ENCODE assay signal across 11 cellular contexts in the genomic region with DNA sequence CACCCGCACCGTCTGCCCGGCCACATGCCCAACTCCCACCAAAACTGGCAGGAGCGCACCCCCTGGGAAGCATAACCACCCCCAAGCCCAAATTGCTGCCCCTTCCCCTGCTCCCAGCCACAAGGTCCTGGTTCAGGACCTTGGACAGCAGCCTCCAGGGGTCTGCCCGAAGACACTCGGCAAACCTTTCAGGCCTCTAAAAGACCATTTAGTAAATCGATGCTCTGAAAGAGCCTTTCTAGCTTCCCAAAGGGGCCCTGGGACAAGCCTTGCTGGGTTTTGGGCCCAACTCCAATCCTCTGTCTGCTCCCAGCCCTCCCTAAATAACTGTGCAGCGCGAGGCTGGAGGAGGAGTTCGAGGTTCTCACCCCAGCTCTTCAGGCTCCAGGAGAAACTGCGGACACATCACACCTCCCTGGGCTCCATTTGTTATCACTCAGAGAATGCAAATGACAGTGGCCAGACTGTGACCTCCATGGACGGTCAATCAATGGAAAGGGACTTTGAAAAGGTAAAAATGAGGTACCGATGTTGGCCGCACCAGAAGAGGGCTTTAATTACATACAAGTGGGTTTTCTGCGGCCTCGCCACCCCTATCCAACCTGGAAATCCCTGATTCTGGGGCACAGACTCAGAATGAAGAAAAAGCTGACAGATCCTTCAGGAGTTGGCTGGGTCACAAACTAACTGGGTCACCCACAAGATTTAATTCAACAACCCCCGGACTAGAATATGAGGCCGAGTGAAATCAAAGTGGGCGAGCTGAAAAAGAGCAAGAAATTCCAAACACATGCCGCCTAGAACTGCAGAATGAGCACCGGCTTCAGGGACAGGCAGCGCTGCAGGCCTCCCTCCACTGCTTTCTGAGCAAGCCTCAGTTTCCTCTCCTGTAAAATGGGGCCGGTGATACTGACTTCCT. TPM values are rescaled to one million over a fixed set of nuclear protein-coding genes. Genes with fewer than 3 reads are reported as not detected.
A peak's percentile ranks its signal among the peaks of the same experiment; 100 is the strongest.
DNase-seq lines count a peak whose midpoint lies in the region; ATAC-seq, FAIRE-seq and TF ChIP-seq lines count a peak whose summit lies in the region.
"Had no signal": no experiment of that assay in that cellular context is flagged by ENCODE, and none has a peak within 500 bp of the region (broad histone marks: within the 10 kb centered on the region; RNA-seq: fewer than 3 reads in every experiment).

No MANE protein-coding gene starts in this region.

- H3K27me3 ChIP-seq in endodermal cell (ENCODE audit: control insufficient read depth, insufficient read depth, low read length, poor library complexity, severe bottlenecking) = no peaks in the 10 kb centered on the region
- H3K27me3 ChIP-seq: pancreas had no signal

- no peak for ATAC-seq in GM19463 (IDR thresholded peaks at IDR 0.05; ENCODE audit: unreplicated experiment)
- no peak for ATAC-seq in GM21381 (IDR thresholded peaks at IDR 0.05; ENCODE audit: unreplicated experiment)
- ATAC-seq: gastroesophageal sphincter had no signal

- peak; percentile 14 for DNase-seq in activated CD4-positive, alpha-beta T cell treated with anti-CD3 and anti-CD28 coated beads for 48 hours
- DNase-seq in activated CD4-positive, alpha-beta T cell treated with anti-CD3 and anti-CD28 coated beads, Interleukin-2, amount 50 U/mL, for 4 hours = no peak
- DNase-seq in OCI-M1 (lab: John Stamatoyannopoulos, UW) (peak; percentile 38), endodermal cell (peak; percentile 89), putamen (ENCODE audit: low spot score) (peak; percentile 60), D721Med (ENCODE audit: insufficient read length, low spot score) (no peak)
- DNase-seq: pancreas had no signal

- H3K27ac Mint-ChIP-seq in endodermal cell = no peak overlapping the region

- H3K4me3 ChIP-seq in endodermal cell (ENCODE audit: low read length) = no peak overlapping the region
- H3K4me3 ChIP-seq: gastroesophageal sphincter, pancreas had no signal

- WGBS in endodermal cell (ENCODE audit: insufficient coverage in 1 of 2, insufficient read length in 1 of 2), 2 experiments = 75 to 84% methylated on average over 19 to 23 of the region's 23 CpGs

- H3K27me3 Mint-ChIP-seq in endodermal cell (ENCODE audit: insufficient read depth) = no peaks in the 10 kb centered on the region

- no peak overlapping the region for H3K9ac ChIP-seq in endodermal cell (ENCODE audit: extremely low read depth, low read length, poor library complexity, severe bottlenecking)

- TF ChIP-seq CTCF in endodermal cell (conservative IDR thresholded peaks at IDR 0.05) (no peak), D721Med (IDR thresholded peaks at IDR 0.05; ENCODE audit: insufficient read depth, missing control alignments) (no peak)

- no peak overlapping the region for H3K4me3 Mint-ChIP-seq in endodermal cell
- H3K4me3 Mint-ChIP-seq: activated naive CD4-positive, alpha-beta T cell treated with anti-CD3 and anti-CD28 coated beads, Interleukin-2, amount 50 U/mL, for 24 hours had no signal

- H3K9me3 ChIP-seq in endodermal cell (ENCODE audit: control insufficient read depth, low read length) = no peaks in the 10 kb centered on the region
- H3K9me3 ChIP-seq: gastroesophageal sphincter, pancreas had no signal

- no peaks in the 10 kb centered on the region for H3K36me3 Mint-ChIP-seq in endodermal cell (ENCODE audit: low read depth)
- H3K36me3 Mint-ChIP-seq: activated naive CD4-positive, alpha-beta T cell treated with anti-CD3 and anti-CD28 coated beads, Interleukin-2, amount 50 U/mL, for 24 hours had no signal

- no peaks in the 10 kb centered on the region for H3K9me3 Mint-ChIP-seq in endodermal cell
- H3K9me3 Mint-ChIP-seq: activated naive CD4-positive, alpha-beta T cell treated with anti-CD3 and anti-CD28 coated beads, Interleukin-2, amount 50 U/mL, for 24 hours had no signal

- H3K36me3 ChIP-seq in endodermal cell (ENCODE audit: control insufficient read depth, insufficient read depth, low read length) = no peaks in the 10 kb centered on the region
- H3K36me3 ChIP-seq: gastroesophageal sphincter, pancreas had no signal

- FAIRE-seq in D721Med (lab: Jason Lieb, UNC) = no peak
- FAIRE-seq: pancreas had no signal

- H3K4me1 ChIP-seq in endodermal cell (ENCODE audit: control insufficient read depth, insufficient read depth, low read length) = no peaks in the 10 kb centered on the region
- H3K4me1 ChIP-seq: gastroesophageal sphincter, pancreas had no signal

- H3K27ac ChIP-seq in endodermal cell (ENCODE audit: low read depth, low read length) = no peak overlapping the region
- H3K27ac ChIP-seq: gastroesophageal sphincter, pancreas had no signal

- H3K4me1 Mint-ChIP-seq in endodermal cell = no peaks in the 10 kb centered on the region
- H3K4me1 Mint-ChIP-seq: activated naive CD4-positive, alpha-beta T cell treated with anti-CD3 and anti-CD28 coated beads, Interleukin-2, amount 50 U/mL, for 24 hours had no signal

RNA-seq across cellular contexts. Expression of a gene that starts 30.2 kb away (rescaled TPM):
- total RNA-seq in endodermal cell = 1 to 10 TPM; 3.1 to 9.1 TPM
- polyA plus RNA-seq in endodermal cell (2013, experiment 1 of 2) = 1.4 TPM
- 0.99 TPM for polyA plus RNA-seq in endodermal cell (2013, experiment 2 of 2)
- total RNA-seq: gastroesophageal sphincter had no signal

Comparison
In these comparisons a context has a peak if more than half of its experiments do, and no peak if none do; other contexts are left out.
1. DNase-seq: peak in activated CD4-positive, alpha-beta T cell treated with anti-CD3 and anti-CD28 coated beads for 48 hours (single experiment), OCI-M1 (single experiment), endodermal cell (single experiment) and putamen (single experiment); none in activated CD4-positive, alpha-beta T cell treated with anti-CD3 and anti-CD28 coated beads, Interleukin-2, amount 50 U/mL, for 4 hours (0 of 2) and D721Med (single experiment).